In the genomic region with DNA sequence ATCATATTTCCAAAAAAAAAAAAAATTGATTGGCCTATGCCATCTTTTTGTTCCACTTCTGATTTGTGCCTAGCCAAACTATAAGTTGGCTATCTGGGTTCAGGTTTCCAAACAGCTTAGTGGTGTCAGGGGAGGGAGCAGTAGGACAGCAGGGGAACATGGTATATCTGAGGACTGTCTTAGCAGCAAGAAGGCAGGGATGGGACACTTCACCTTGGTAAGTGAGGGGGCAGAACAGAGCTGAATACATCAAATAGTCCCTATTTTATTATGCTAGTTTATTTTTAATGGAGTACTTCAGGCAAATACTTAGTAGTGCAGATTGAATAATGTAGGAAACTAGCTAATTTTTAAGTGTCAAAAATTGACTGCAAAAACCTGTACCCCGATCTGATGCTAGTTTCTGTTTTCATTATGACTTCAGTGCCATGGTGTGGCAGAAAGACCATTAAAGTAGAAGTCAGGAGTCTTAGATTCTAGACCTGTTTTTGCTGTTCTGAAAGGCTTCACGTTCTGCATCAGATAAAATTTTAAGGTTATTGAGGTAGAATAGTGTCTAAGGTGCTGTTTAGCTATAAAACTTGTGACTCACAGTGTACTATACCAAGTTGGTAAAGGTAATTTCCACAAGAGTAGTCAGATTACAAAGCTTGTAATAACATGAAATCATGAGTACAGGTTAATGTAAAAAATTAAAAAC, we compare ENCODE assay signal across 8 cellular contexts. TPM values are rescaled to one million over a fixed set of nuclear protein-coding genes. Genes with fewer than 3 reads are reported as not detected.
DNase-seq lines count a peak whose midpoint lies in the region; ATAC-seq, FAIRE-seq and TF ChIP-seq lines count a peak whose summit lies in the region.

No MANE protein-coding gene starts in this region.

- H3K4me1 ChIP-seq in A549 (peaks cover 44% of the 10 kb centered on the region), K562 (replicated peaks in 1 of 2; ENCODE audit: control insufficient read depth in 2 of 2, insufficient read depth in 2 of 2, low read length in 2 of 2) (peaks cover 0 to 11% of the 10 kb centered on the region in 2 experiments; a peak in 2 of 5 replicates), spleen (peaks cover 12 to 94% (median 59%) of the 10 kb centered on the region in 6 donors)

- no peak for TF ChIP-seq RAD21 in A549 (conservative IDR thresholded peaks at IDR 0.05 in 1 of 2, IDR thresholded peaks at IDR 0.05 in 1 of 2)
- TF ChIP-seq RAD21 in K562 (CRISPR knock-in tag; conservative IDR thresholded peaks at IDR 0.05 in 1 of 2, IDR thresholded peaks at IDR 0.05 in 1 of 2): no peak

- no TSS peak for BruUV-seq in K562 (replicated peaks; lab: Mats Ljungman, UMichigan)

- CTCF ChIA-PET in A549 (lab: Yijun Ruan, JAX) (interaction anchor here (0.7 to 1.7 kb wide), 8 partner anchors 11 to 241 kb away, joined by 3 to 6 read pairs (median 4); no protein-coding TSS in a partner anchor), K562 (lab: Yijun Ruan, JAX; ENCODE audit: low intra/inter-chr PET ratio) (no interaction called here)

- ATAC-seq in A549 (peak; percentile 47 to 57; a peak in 2 of 6 replicates), GM19372 (IDR thresholded peaks at IDR 0.05; ENCODE audit: low read depth, unreplicated experiment) (peak; percentile 36), HG03280 (IDR thresholded peaks at IDR 0.05; ENCODE audit: unreplicated experiment) (peak; percentile 57), K562 (peak; percentile 83)

- no peak for DNase-seq in A549 (ENCODE audit: low read depth in 1 of 2, low spot score in 1 of 2)
- DNase-seq in K562 (ENCODE audit: extremely low read depth in 1 of 4, low spot score in 3 of 4): peak in 2 of 4 experiments; percentile 27 to 32
- DNase-seq in spleen: no peak
- DNase-seq in anterior cingulate cortex (lab: John Stamatoyannopoulos, UW): no peak
- DNase-seq in NCI-H1694 treated with DMSO at 0.1 percent for 48 hours (lab: John Stamatoyannopoulos, UW): no peak
- DNase-seq in GM19238 (ENCODE audit: insufficient read length, low spot score): no peak

- H2AFZ ChIP-seq in K562 (ENCODE audit: low read depth, low read length): peak overlapping the region; percentile 65; the same call in 1 of the 2 replicates

- no peak overlapping the region for H3K4me3 ChIP-seq in A549
- peak overlapping the region; percentile 8; the same call in 1 of the 2 replicates for H3K4me3 ChIP-seq in K562
- H3K4me3 ChIP-seq in spleen: peak overlapping the region in 3 of 8 donors; percentile 16 to 51 (median 21)

- no peaks in the 10 kb centered on the region for H3K9me3 ChIP-seq in A549
- no peaks in the 10 kb centered on the region for H3K9me3 ChIP-seq in K562 (replicated peaks; ENCODE audit: control insufficient read depth, insufficient read depth, low read depth, low read length)
- no peaks in the 10 kb centered on the region for H3K9me3 ChIP-seq in spleen

- H3K36me3 ChIP-seq in K562 (ENCODE audit: control insufficient read depth, insufficient read depth, low read length): no peaks in the 10 kb centered on the region
- H3K36me3 ChIP-seq in spleen: peaks cover 0 to 12% (median 0%) of the 10 kb centered on the region in 6 donors

- TF ChIP-seq POLR2A in A549 (IDR thresholded peaks at IDR 0.05; ENCODE audit: low read length): no peak
- TF ChIP-seq POLR2A in K562 (conservative IDR thresholded peaks at IDR 0.05): no peak
- TF ChIP-seq POLR2A in spleen (IDR thresholded peaks at IDR 0.05): no peak

- H3K27me3 ChIP-seq in K562 (ENCODE audit: control insufficient read depth in 2 of 2, insufficient read depth in 2 of 2, low read length in 2 of 2) (no peaks in the 10 kb centered on the region), spleen (replicated peaks in 1 of 7) (no peaks in the 10 kb centered on the region)

- POLR2A ChIA-PET in A549 (lab: Yijun Ruan, JAX) (no interaction called here), K562 (lab: Yijun Ruan, JAX) (interaction anchor here (0.6 to 2.0 kb wide), 8 partner anchors 9 to 273 kb away, joined by 3 to 14 read pairs (median 4); no protein-coding TSS in a partner anchor)

- 76% methylated on average over 2 of the region's 2 CpGs for WGBS in A549 (ENCODE audit: missing lambda C conversion rate)
- 31% methylated on average over 2 of the region's 2 CpGs for WGBS in K562 (ENCODE audit: insufficient coverage, low coverage, missing lambda C conversion rate)
- WGBS in spleen, 5 donors: 20 to 42% (median 36%) methylated on average over 2 of the region's 2 CpGs

- TF ChIP-seq EP300 in A549 (IDR thresholded peaks at IDR 0.05) (no peak), K562 (IDR thresholded peaks at IDR 0.05; ENCODE audit: low read length) (no peak)

- H3K9ac ChIP-seq in K562 (ENCODE audit: insufficient read depth in 1 of 2, low read depth in 2 of 2, low read length in 2 of 2): peak overlapping the region in 1 of 2 experiments; percentile 17; a peak in 2 of 4 replicates

- H3K27ac ChIP-seq in A549: no peak overlapping the region
- peak overlapping the region; percentile 48; the same call in 2 of the 3 replicates for H3K27ac ChIP-seq in K562 (ENCODE audit: extremely low read depth, low read depth, low read length)
- peak overlapping the region; percentile 79 to 91 (median 84) for H3K27ac ChIP-seq in spleen

- intact Hi-C loops in K562 (cut with micrococcal nuclease) (no loop called here), spleen (cut with DNase I; ENCODE audit: low total_unique reads) (no loop called here)

- FAIRE-seq in A549 (lab: Jason Lieb, UNC): peak; percentile 32
- FAIRE-seq in K562 (lab: Jason Lieb, UNC): peak; percentile 35

- H3K9me1 ChIP-seq in K562 (ENCODE audit: control insufficient read depth, insufficient read depth, low read length): no peaks in the 10 kb centered on the region

- H3K4me2 ChIP-seq in A549 (peak overlapping the region; percentile 21; the same call in 1 of the 3 replicates), K562 (ENCODE audit: insufficient read depth, low read length) (peak overlapping the region; percentile 82)

- in situ Hi-C loops in K562 (cut with MboI): no loop called here

- H3K79me2 ChIP-seq in K562 (ENCODE audit: control insufficient read depth, insufficient read depth, low read length): peaks cover 51% of the 10 kb centered on the region

- no peaks in the 10 kb centered on the region for H4K20me1 ChIP-seq in K562 (replicated peaks; ENCODE audit: control insufficient read depth, insufficient read depth, low read length)

- TF ChIP-seq CTCF in A549 (IDR thresholded peaks at IDR 0.05): no peak
- TF ChIP-seq CTCF in K562 (IDR thresholded peaks at IDR 0.05 in 2 of 3, conservative IDR thresholded peaks at IDR 0.05 in 1 of 3; ENCODE audit: insufficient read depth in 2 of 3, low read depth in 1 of 3, low read length in 3 of 3): no peak
- TF ChIP-seq CTCF in spleen (IDR thresholded peaks at IDR 0.05 in 8 of 11, conservative IDR thresholded peaks at IDR 0.05 in 3 of 11): no peak

TF ChIP-seq in A549, 52 proteins besides CTCF, POLR2A, EP300 and RAD21 (continues in another document):
- TF ChIP-seq KDM1A (IDR thresholded peaks at IDR 0.05; ENCODE audit: low read depth) (no peak), FOSB (CRISPR knock-in tag; IDR thresholded peaks at IDR 0.05) (no peak), CHD4 (IDR thresholded peaks at IDR 0.05; ENCODE audit: borderline replicate concordance) (no peak), FOSL2 (IDR thresholded peaks at IDR 0.05) (no peak), FOSL2 (CRISPR knock-in tag; IDR thresholded peaks at IDR 0.05) (no peak), BHLHE40 (IDR thresholded peaks at IDR 0.05; ENCODE audit: low read depth, low read length) (no peak), NFE2L2 (conservative IDR thresholded peaks at IDR 0.05; ENCODE audit: low read length) (no peak)
- TF ChIP-seq, protein P1, sequence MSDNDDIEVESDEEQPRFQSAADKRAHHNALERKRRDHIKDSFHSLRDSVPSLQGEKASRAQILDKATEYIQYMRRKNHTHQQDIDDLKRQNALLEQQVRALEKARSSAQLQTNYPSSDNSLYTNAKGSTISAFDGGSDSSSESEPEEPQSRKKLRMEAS (IDR thresholded peaks at IDR 0.05): no peak

TF ChIP-seq in K562, 482 proteins besides CTCF, POLR2A, EP300 and RAD21 (continues in another document):
- no peak for TF ChIP-seq TCF3 (CRISPR knock-in tag; IDR thresholded peaks at IDR 0.05)
- no peak for TF ChIP-seq EWSR1 (IDR thresholded peaks at IDR 0.05; ENCODE audit: borderline replicate concordance, low read depth, partially characterized antibody)
- no peak for TF ChIP-seq RB1 (IDR thresholded peaks at IDR 0.05; ENCODE audit: low read depth)
- no peak for TF ChIP-seq NFIX (CRISPR knock-in tag; IDR thresholded peaks at IDR 0.05; ENCODE audit: low read depth)
- no peak for TF ChIP-seq ZNF253 (CRISPR knock-in tag; conservative IDR thresholded peaks at IDR 0.05)
- no peak for TF ChIP-seq NCOA6 (IDR thresholded peaks at IDR 0.05)
- TF ChIP-seq HSF4 (CRISPR knock-in tag; IDR thresholded peaks at IDR 0.05; ENCODE audit: borderline replicate concordance): no peak

RNA-seq across cellular contexts. Expression of a gene that starts 38.4 kb away (rescaled TPM):
- 8.8 and 11.4 TPM in 2 replicates for polyA plus RNA-seq in A549 (2011; rRNA removed)
- polyA plus RNA-seq in A549 (2012; cell fraction: cytosol; rRNA removed): 3.3 and 5.1 TPM in 2 replicates
- 3.2 and 3.7 TPM in 2 replicates for polyA plus RNA-seq in A549 (2012; cell fraction: nucleus; rRNA removed)
- polyA plus RNA-seq in A549 (2017; fragmentation: RNase III; extraction: RNeasy Plus Mini Kit Qiagen cat#74134 plus additional on column Dnase treatment): 4.8 to 6.0 TPM (median 5.9 TPM) in 3 replicates
- 2.1 and 3.2 TPM in 2 replicates for polyA minus RNA-seq in A549 (2011; rRNA and poly(A)+ RNA removed)
- total RNA-seq in K562 (2011; cell fraction: chromatin; rRNA removed; ENCODE audit: low replicate concordance): 5.4 and 16.5 TPM in 2 replicates
- total RNA-seq in K562 (2011; cell fraction: nucleolus; rRNA removed): 4.0 and 7.5 TPM in 2 replicates
- total RNA-seq in K562 (2011; cell fraction: nucleoplasm; rRNA removed): 5.4 and 9.7 TPM in 2 replicates
- 13.9 and 18.1 TPM in 2 replicates for total RNA-seq in K562 (2014; rRNA removed)
- total RNA-seq in K562 (2014; rRNA removed; fragmentation: Illumina TruSeq; extraction: Trizol): 6.8 and 8.1 TPM in 2 replicates
- total RNA-seq in K562 (2015; rRNA removed; fragmentation: Illumina TruSeq; extraction: Trizol): 5.2 and 5.9 TPM in 2 replicates
- 8.3 and 9.4 TPM in 2 replicates for total RNA-seq in K562 (2021)
- polyA plus RNA-seq in K562 (2011; rRNA removed): 4.1 and 5.5 TPM in 2 replicates
- polyA plus RNA-seq in K562 (2011; cell fraction: cytosol; rRNA removed): 1.7 and 3.0 TPM in 2 replicates
- polyA plus RNA-seq in K562 (2011; cell fraction: nucleus; rRNA removed): 3.2 and 4.0 TPM in 2 replicates
- polyA plus RNA-seq in K562 (2012): 3.6 and 5.3 TPM in 2 replicates
- 4.7 and 5.5 TPM in 2 replicates for polyA plus RNA-seq in K562 (2014; fragmentation: Illumina TruSeq; extraction: Trizol)
- 1 to 10 TPM; 1.1 to 1.2 TPM for polyA plus RNA-seq in K562 (2014; fragmentation: Nextera tagmentation; extraction: Ambion mirVana)
- polyA plus RNA-seq in K562 (2014; rRNA removed): 4.7 and 4.9 TPM in 2 replicates
- 6.5 and 9.6 TPM in 2 replicates for polyA minus RNA-seq in K562 (2011; rRNA and poly(A)+ RNA removed)
- polyA minus RNA-seq in K562 (2011; cell fraction: cytosol; rRNA and poly(A)+ RNA removed): 4.6 and 5.2 TPM in 2 replicates
- polyA minus RNA-seq in K562 (2011; cell fraction: nucleus; rRNA and poly(A)+ RNA removed): 17.7 and 20.2 TPM in 2 replicates
- 10 to 100 TPM; 27.1 to 42.5 (median 29.4) TPM for total RNA-seq in spleen
- 1 to 10 TPM; 6.8 to 9.1 (median 8.8) TPM for polyA plus RNA-seq in spleen

Comparison
In these comparisons a context has a peak if more than half of its experiments do, and no peak if none do; other contexts are left out.
1. H3K27ac ChIP-seq: peak in K562 (single experiment) and spleen (8 of 8); none in A549 (0 of 2).
2. Peak in every context shown above with its lines, with median percentiles within 50 percentile points of each other: ATAC-seq.